10 cellular contexts compared by ENCODE assay signal in genomic region chr13:73870970-73871935, GRCh38.
DNase-seq lines count a peak whose midpoint lies in the region; ATAC-seq and TF ChIP-seq lines count a peak whose summit lies in the region.
"Had no signal": no experiment of that assay in that cellular context is flagged by ENCODE, and none has a peak within 500 bp of the region (broad histone marks: within the 10 kb centered on the region; RNA-seq: fewer than 3 reads in every experiment).

No MANE protein-coding gene starts in this region.

- H3K4me1 Mint-ChIP-seq in activated T-cell treated with anti-CD3 and anti-CD28 coated beads, Interleukin-2, amount 50 U/mL, for 4 hours (ENCODE audit: low read depth): peaks cover 44% of the 10 kb centered on the region
- H3K4me1 Mint-ChIP-seq in stimulated activated naive B cell treated with anti-CD40 and anti-IgM and Interleukin-4, amounts not matched to agents 10 μg/mL and 1 μg/mL and 100 μg/mL, for 72 hours: peaks cover 15 to 20% of the 10 kb centered on the region in 2 donors

- no peaks in the 10 kb centered on the region for H3K9me3 ChIP-seq in vagina
- H3K9me3 ChIP-seq in thyroid gland: no peaks in the 10 kb centered on the region

- no peak for TF ChIP-seq CTCF in vagina (IDR thresholded peaks at IDR 0.05)
- no peak for TF ChIP-seq CTCF in thyroid gland (IDR thresholded peaks at IDR 0.05)

- no peak for DNase-seq in activated T-cell treated with anti-CD3 and anti-CD28 coated beads, Interleukin-2, amount 50 U/mL, for 4 hours
- DNase-seq in activated T-cell treated with anti-CD3 and anti-CD28 coated beads for 4 hours (no peak), left cardiac atrium (peak; percentile 64), vagina (ENCODE audit: extremely low spot score in 2 of 2) (no peak), thyroid gland (no peak), pons (ENCODE audit: low spot score) (no peak)
- DNase-seq in stimulated activated naive B cell treated with anti-CD40 and anti-IgM and Interleukin-4, amounts not matched to agents 10 μg/mL and 1 μg/mL and 100 μg/mL, for 72 hours: no peak
- DNase-seq: Calu3 had no signal

- 84 to 88% methylated on average over 15 of the region's 15 CpGs for WGBS in thyroid gland, 2 donors

- intact Hi-C loops in left cardiac atrium (cut with DNase I) (loop anchor here in 1 of 2 donors (10.0 kb wide), 1 partner anchor 184 kb away; no protein-coding TSS in a partner anchor), vagina (cut with DNase I) (no loop called here), thyroid gland (cut with DNase I) (no loop called here)

- no peak overlapping the region for H3K27ac Mint-ChIP-seq in stimulated activated naive B cell treated with anti-CD40 and anti-IgM and Interleukin-4, amounts not matched to agents 10 μg/mL and 1 μg/mL and 100 μg/mL, for 72 hours

- no peak overlapping the region for H3K27ac ChIP-seq in vagina
- H3K27ac ChIP-seq in thyroid gland: no peak overlapping the region
- H3K27ac ChIP-seq: parathyroid adenoma had no signal

- H3K27me3 ChIP-seq in vagina (no peaks in the 10 kb centered on the region), thyroid gland (no peaks in the 10 kb centered on the region)

- peak; percentile 46 to 63 for ATAC-seq in activated T-cell treated with anti-CD3 and anti-CD28 coated beads, Interleukin-2, amount 50 U/mL, for 4 hours
- ATAC-seq in SK-N-SH treated with all-trans-retinoic acid at 6 μM for 48 hours (peak; percentile 89), left cardiac atrium (peak in 1 of 2 donors; percentile 94)
- ATAC-seq in stimulated activated naive B cell treated with anti-CD40 and anti-IgM and Interleukin-4, amounts not matched to agents 10 μg/mL and 1 μg/mL and 100 μg/mL, for 72 hours (replicated peaks): peak; percentile 36 to 60

- H3K4me3 ChIP-seq in vagina (no peak overlapping the region), thyroid gland (replicated peaks in 1 of 3) (no peak overlapping the region)

- no peaks in the 10 kb centered on the region for H3K9me3 Mint-ChIP-seq in activated T-cell treated with anti-CD3 and anti-CD28 coated beads, Interleukin-2, amount 50 U/mL, for 4 hours
- no peaks in the 10 kb centered on the region for H3K9me3 Mint-ChIP-seq in stimulated activated naive B cell treated with anti-CD40 and anti-IgM and Interleukin-4, amounts not matched to agents 10 μg/mL and 1 μg/mL and 100 μg/mL, for 72 hours

- H3K27me3 Mint-ChIP-seq in activated T-cell treated with anti-CD3 and anti-CD28 coated beads, Interleukin-2, amount 50 U/mL, for 4 hours (ENCODE audit: low read depth): no peaks in the 10 kb centered on the region
- H3K27me3 Mint-ChIP-seq in stimulated activated naive B cell treated with anti-CD40 and anti-IgM and Interleukin-4, amounts not matched to agents 10 μg/mL and 1 μg/mL and 100 μg/mL, for 72 hours: no peaks in the 10 kb centered on the region

- H3K36me3 ChIP-seq in vagina: no peaks in the 10 kb centered on the region
- no peaks in the 10 kb centered on the region for H3K36me3 ChIP-seq in thyroid gland

- no peak overlapping the region for H3K4me3 Mint-ChIP-seq in activated T-cell treated with anti-CD3 and anti-CD28 coated beads, Interleukin-2, amount 50 U/mL, for 4 hours
- H3K4me3 Mint-ChIP-seq in stimulated activated naive B cell treated with anti-CD40 and anti-IgM and Interleukin-4, amounts not matched to agents 10 μg/mL and 1 μg/mL and 100 μg/mL, for 72 hours: no peak overlapping the region

- no peak for TF ChIP-seq POLR2A in vagina (IDR thresholded peaks at IDR 0.05)
- TF ChIP-seq POLR2A in thyroid gland (IDR thresholded peaks at IDR 0.05): no peak

- H3K4me1 ChIP-seq in vagina: no peaks in the 10 kb centered on the region
- H3K4me1 ChIP-seq in thyroid gland: no peaks in the 10 kb centered on the region
- H3K4me1 ChIP-seq: parathyroid adenoma had no signal

- H3K36me3 Mint-ChIP-seq in activated T-cell treated with anti-CD3 and anti-CD28 coated beads, Interleukin-2, amount 50 U/mL, for 4 hours (ENCODE audit: insufficient read depth): peaks cover 3% of the 10 kb centered on the region
- H3K36me3 Mint-ChIP-seq in stimulated activated naive B cell treated with anti-CD40 and anti-IgM and Interleukin-4, amounts not matched to agents 10 μg/mL and 1 μg/mL and 100 μg/mL, for 72 hours: peaks cover 3 to 9% of the 10 kb centered on the region in 2 donors

TF ChIP-seq in SK-N-SH treated with all-trans-retinoic acid at 6 μM for 48 hours, 23 proteins besides CTCF, POLR2A, EP300 and RAD21:
- TF ChIP-seq PATZ1 (CRISPR knock-in tag; IDR thresholded peaks at IDR 0.05; ENCODE audit: borderline replicate concordance) (no peak), TSHZ2 (CRISPR knock-in tag; IDR thresholded peaks at IDR 0.05) (no peak), ZC3H10 (CRISPR knock-in tag; IDR thresholded peaks at IDR 0.05) (no peak), ARNTL (CRISPR knock-in tag; IDR thresholded peaks at IDR 0.05; ENCODE audit: borderline replicate concordance, low read depth) (no peak), ZNF565 (CRISPR knock-in tag; conservative IDR thresholded peaks at IDR 0.05; ENCODE audit: low read depth) (no peak), CSRNP3 (CRISPR knock-in tag; IDR thresholded peaks at IDR 0.05) (no peak), TCF4 (CRISPR knock-in tag; IDR thresholded peaks at IDR 0.05; ENCODE audit: borderline replicate concordance) (no peak), ISL1 (CRISPR knock-in tag; IDR thresholded peaks at IDR 0.05) (no peak)
